ENCODE assay signal across 8 cellular contexts in genomic region chrX:153400146-153401132, GRCh38.
DNase-seq lines count a peak whose midpoint lies in the region; ATAC-seq and TF ChIP-seq lines count a peak whose summit lies in the region.

No MANE protein-coding gene starts in this region.

- peak; percentile 58 for TF ChIP-seq CTCF in fibroblast of pulmonary artery (IDR thresholded peaks at IDR 0.05; ENCODE audit: low read length, missing control alignments)

- DNase-seq in NCI-H146 (lab: John Stamatoyannopoulos, UW) (peak; percentile 2), NCI-H146 treated with DMSO at 0.1 percent for 48 hours (lab: John Stamatoyannopoulos, UW; ENCODE audit: unreplicated experiment) (no peak), NCI-H1092 treated with DMSO at 0.1 percent for 48 hours (lab: John Stamatoyannopoulos, UW) (peak; percentile 21), fibroblast of pulmonary artery (ENCODE audit: low read depth) (peak; percentile 18), RKO (ENCODE audit: low spot score) (no peak)
- peak; percentile 17 to 24 for DNase-seq in activated CD8-positive, alpha-beta memory T cell treated with anti-CD3 and anti-CD28 coated beads for 1 hour (ENCODE audit: extremely low read depth in 1 of 2, low read depth in 1 of 2)
- peak; percentile 46 for DNase-seq in stimulated activated CD4-positive, alpha-beta T cell treated with anti-CD3 and anti-CD28 coated beads, Interleukin-12 subunit alpha, Interleukin-12 subunit beta, amount 100 ng/mL, for 4 hours

- ATAC-seq in HG03520 (IDR thresholded peaks at IDR 0.05; ENCODE audit: unreplicated experiment), result no peak

- no peak overlapping the region for H3K4me3 ChIP-seq in fibroblast of pulmonary artery (replicated peaks; ENCODE audit: low read depth, low read length)

Comparison
In these comparisons a context has a peak if more than half of its experiments do, and no peak if none do; other contexts are left out.
1. DNase-seq: peak in NCI-H146 (single experiment), NCI-H1092 treated with DMSO at 0.1 percent for 48 hours (single experiment), activated CD8-positive, alpha-beta memory T cell treated with anti-CD3 and anti-CD28 coated beads for 1 hour (2 of 2), fibroblast of pulmonary artery (single experiment) and stimulated activated CD4-positive, alpha-beta T cell treated with anti-CD3 and anti-CD28 coated beads, Interleukin-12 subunit alpha, Interleukin-12 subunit beta, amount 100 ng/mL, for 4 hours (single experiment); none in NCI-H146 treated with DMSO at 0.1 percent for 48 hours (single experiment) and RKO (single experiment).